In the genomic region with DNA sequence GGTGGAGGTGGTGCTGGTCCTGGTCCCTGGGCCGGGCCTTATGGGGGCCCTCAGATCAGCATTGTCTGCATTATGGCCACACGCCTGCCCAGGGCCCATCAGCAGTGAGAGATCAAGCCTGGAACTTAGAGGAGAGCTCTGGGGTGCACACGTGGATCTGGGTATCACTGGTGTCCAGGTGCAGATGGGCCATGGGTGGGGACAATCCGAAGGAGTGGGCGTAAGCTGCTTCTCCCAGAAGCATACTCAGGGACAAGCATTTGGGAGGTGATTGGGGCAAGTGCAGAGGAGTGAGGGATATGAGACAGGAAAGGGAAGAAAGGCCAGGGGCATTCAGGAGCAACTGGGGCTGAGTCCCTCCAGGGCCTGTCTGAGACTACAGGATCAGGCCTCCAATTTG, we compare ENCODE assay signal across 20 cellular contexts.
DNase-seq lines count a peak whose midpoint lies in the region; ATAC-seq and TF ChIP-seq lines count a peak whose summit lies in the region.
"Had no signal": no experiment of that assay in that cellular context is flagged by ENCODE, and none has a peak within 500 bp of the region (broad histone marks: within the 10 kb centered on the region; RNA-seq: fewer than 3 reads in every experiment).

No MANE protein-coding gene starts in this region.

- POLR2A ChIA-PET in OCI-LY7 (lab: Charles Lee) = no interaction called here

- H3K4me1 ChIP-seq in OCI-LY7 (ENCODE audit: insufficient read depth, low read length, poor library complexity, severe bottlenecking) (peaks cover 27% of the 10 kb centered on the region), endodermal cell (ENCODE audit: control insufficient read depth, insufficient read depth, low read length) (no peaks in the 10 kb centered on the region)
- H3K4me1 ChIP-seq: A549, BE2C, Caco-2 had no signal

- H3K36me3 ChIP-seq in OCI-LY7 (ENCODE audit: insufficient read depth, low read length) = no peaks in the 10 kb centered on the region
- no peaks in the 10 kb centered on the region for H3K36me3 ChIP-seq in endodermal cell (ENCODE audit: control insufficient read depth, insufficient read depth, low read length)
- H3K36me3 ChIP-seq: BE2C; BLaER1 treated with 17β-estradiol and CSF1 and Interleukin-3, amounts not matched to agents 10 nM and 100 nM had no signal

- TF ChIP-seq CTCF in OCI-LY7 (conservative IDR thresholded peaks at IDR 0.05; ENCODE audit: low read length) (no peak), endodermal cell (conservative IDR thresholded peaks at IDR 0.05) (no peak), type B pancreatic cell (conservative IDR thresholded peaks at IDR 0.05) (no peak)

- CTCF ChIA-PET in OCI-LY7 (lab: Charles Lee; ENCODE audit: unreplicated experiment) = no interaction called here

- ATAC-seq in left lobe of liver = no peak
- no peak for ATAC-seq in GM18511 (IDR thresholded peaks at IDR 0.05; ENCODE audit: unreplicated experiment)
- ATAC-seq: A549; CD8-positive, alpha-beta T cell; GM23338; HCT116 had no signal

- no peaks in the 10 kb centered on the region for H3K27me3 ChIP-seq in endodermal cell (ENCODE audit: control insufficient read depth, insufficient read depth, low read length, poor library complexity, severe bottlenecking)
- H3K27me3 ChIP-seq: BE2C; BLaER1 treated with 17β-estradiol and CSF1 and Interleukin-3, amounts not matched to agents 10 nM and 100 nM had no signal

- H3K4me3 Mint-ChIP-seq in endodermal cell (no peak overlapping the region), type B pancreatic cell (no peak overlapping the region)
- H3K4me3 Mint-ChIP-seq: CD8-positive, alpha-beta T cell; GM23338; H9 had no signal

- no peaks in the 10 kb centered on the region for H4K20me1 ChIP-seq in OCI-LY7 (ENCODE audit: insufficient read depth, low read length)

- no peaks in the 10 kb centered on the region for H3K9me2 ChIP-seq in OCI-LY7 (ENCODE audit: insufficient read depth, low read length)

- no peak overlapping the region for H3K9ac ChIP-seq in endodermal cell (ENCODE audit: extremely low read depth, low read length, poor library complexity, severe bottlenecking)
- H3K9ac ChIP-seq: BLaER1 treated with 17β-estradiol and CSF1 and Interleukin-3, amounts not matched to agents 10 nM and 100 nM had no signal

- intact Hi-C loops in OCI-LY7 (cut with micrococcal nuclease; ENCODE audit: unreplicated experiment) = no loop called here

- H3K9me3 Mint-ChIP-seq in endodermal cell (peaks cover under 1% of the 10 kb centered on the region), type B pancreatic cell (no peaks in the 10 kb centered on the region)
- H3K9me3 Mint-ChIP-seq: CD8-positive, alpha-beta T cell; GM23338; H9 had no signal

- H3K27ac Mint-ChIP-seq in endodermal cell (no peak overlapping the region), type B pancreatic cell (peak overlapping the region; percentile 22)
- H3K27ac Mint-ChIP-seq: CD8-positive, alpha-beta T cell; GM23338 had no signal

- peaks cover 4% of the 10 kb centered on the region for H3K4me1 Mint-ChIP-seq in endodermal cell
- H3K4me1 Mint-ChIP-seq in type B pancreatic cell (ENCODE audit: unreplicated experiment) = peaks cover 12% of the 10 kb centered on the region

- H3K4me3 ChIP-seq in OCI-LY7 (ENCODE audit: low read depth, low read length, poor library complexity, severe bottlenecking) (no peak overlapping the region), endodermal cell (ENCODE audit: low read length) (no peak overlapping the region)
- H3K4me3 ChIP-seq: A549; BLaER1 treated with 17β-estradiol and CSF1 and Interleukin-3, amounts not matched to agents 10 nM and 100 nM; GM23338 had no signal

- peak overlapping the region; percentile 66; the same call in 1 of the 2 replicates for H2AFZ ChIP-seq in OCI-LY7 (ENCODE audit: low read length)
- H2AFZ ChIP-seq: GM23338 had no signal

- H3K27ac ChIP-seq in OCI-LY7 (ENCODE audit: low read depth, low read length, poor library complexity, severe bottlenecking) = no peak overlapping the region
- no peak overlapping the region for H3K27ac ChIP-seq in endodermal cell (ENCODE audit: low read depth, low read length)
- H3K27ac ChIP-seq: A549; BLaER1 treated with 17β-estradiol and CSF1 and Interleukin-3, amounts not matched to agents 10 nM and 100 nM had no signal

- H3K36me3 Mint-ChIP-seq in endodermal cell (ENCODE audit: low read depth) = no peaks in the 10 kb centered on the region
- H3K36me3 Mint-ChIP-seq in type B pancreatic cell = peaks cover 4% of the 10 kb centered on the region
- H3K36me3 Mint-ChIP-seq: CD8-positive, alpha-beta T cell had no signal

- 94 to 100% methylated on average over 5 of the region's 5 CpGs for WGBS in endodermal cell (ENCODE audit: insufficient coverage in 1 of 2, insufficient read length in 1 of 2), 2 experiments

- no TSS peak for BruUV-seq in OCI-LY7 (replicated peaks; lab: Mats Ljungman, UMichigan)

- H3K4me2 ChIP-seq in OCI-LY7 (ENCODE audit: low read length) = peak overlapping the region; percentile 46; the same call in 1 of the 2 replicates
- H3K4me2 ChIP-seq: A549; BLaER1 treated with 17β-estradiol and CSF1 and Interleukin-3, amounts not matched to agents 10 nM and 100 nM; GM23338 had no signal

- H3K9me3 ChIP-seq in OCI-LY7 (ENCODE audit: low read length) (no peaks in the 10 kb centered on the region), endodermal cell (ENCODE audit: control insufficient read depth, low read length) (no peaks in the 10 kb centered on the region)
- H3K9me3 ChIP-seq: A549; BE2C; BLaER1 treated with 17β-estradiol and CSF1 and Interleukin-3, amounts not matched to agents 10 nM and 100 nM; Caco-2 had no signal

- no peaks in the 10 kb centered on the region for H3K79me2 ChIP-seq in OCI-LY7 (ENCODE audit: insufficient read depth, low read depth, low read length)

- H3K27me3 Mint-ChIP-seq in endodermal cell (ENCODE audit: insufficient read depth) = no peaks in the 10 kb centered on the region
- H3K27me3 Mint-ChIP-seq in type B pancreatic cell = peaks cover 8% of the 10 kb centered on the region

- no peak for DNase-seq in OCI-LY7 (ENCODE audit: low spot score)
- peak; percentile 32 for DNase-seq in endodermal cell
- DNase-seq in mesenteric fat pad (ENCODE audit: low spot score) = peak; percentile 59
- no peak for DNase-seq in type B pancreatic cell (ENCODE audit: extremely low spot score, unreplicated experiment)
- DNase-seq in left lobe of liver (ENCODE audit: low spot score) = no peak
- DNase-seq in stimulated activated CD4-positive, alpha-beta T cell treated with anti-CD3 and anti-CD28 coated beads, Interleukin-2, amount 100 ng/mL, for 48 hours = no peak
- DNase-seq: 8988T; ACHN; AML-193; BE2C; Caco-2; CD8-positive, alpha-beta T cell; DMS153; DND-41; H9 had no signal

Comparison
In these comparisons a context has a peak if more than half of its experiments do, and no peak if none do; other contexts are left out.
1. DNase-seq: peak in endodermal cell (single experiment) and mesenteric fat pad (single experiment); none in OCI-LY7 (single experiment), type B pancreatic cell (single experiment), left lobe of liver (single experiment) and stimulated activated CD4-positive, alpha-beta T cell treated with anti-CD3 and anti-CD28 coated beads, Interleukin-2, amount 100 ng/mL, for 48 hours (0 of 2).